ENCODE assay signal across 12 cellular contexts in the genomic region with DNA sequence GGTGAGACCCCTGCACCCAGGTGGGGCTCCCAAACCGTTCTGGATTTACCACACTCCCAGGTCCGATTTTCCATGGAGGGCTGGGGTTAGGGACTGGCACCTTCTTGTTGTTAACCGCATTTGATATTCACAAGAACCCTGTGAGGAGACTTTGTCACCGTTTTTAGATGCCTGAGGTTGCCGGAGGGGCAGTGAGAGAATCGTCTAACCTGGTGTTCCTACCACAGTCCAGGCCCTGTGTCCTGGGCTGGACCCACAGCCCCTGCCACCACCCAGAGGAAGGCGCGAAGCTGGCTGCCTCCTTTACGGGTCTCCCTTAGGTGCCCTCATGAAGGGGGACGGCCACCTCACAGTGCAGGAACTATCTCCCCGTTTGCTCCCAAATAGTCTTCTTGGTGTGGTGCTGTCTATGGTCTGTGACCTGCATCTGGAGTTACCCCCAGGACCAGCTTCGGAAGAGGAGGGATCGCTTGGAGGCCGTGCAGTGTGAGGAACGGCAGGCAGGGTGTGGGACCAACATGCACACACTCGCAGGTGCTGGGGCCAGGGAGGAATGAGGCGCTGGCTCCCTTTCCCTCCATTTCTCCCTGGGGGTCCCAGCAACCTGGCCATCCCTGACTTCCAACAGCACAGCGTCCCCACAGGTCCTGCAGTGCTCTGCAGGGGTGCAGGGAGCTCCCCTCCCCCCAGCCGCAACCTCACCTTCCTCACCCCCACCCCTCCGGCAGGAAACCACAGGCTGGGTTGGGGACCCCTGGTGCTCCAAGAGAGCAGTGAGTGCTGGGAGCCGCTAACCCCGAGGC. TPM values are rescaled to one million over a fixed set of nuclear protein-coding genes. Genes with fewer than 3 reads are reported as not detected.
DNase-seq lines count a peak whose midpoint lies in the region; ATAC-seq and TF ChIP-seq lines count a peak whose summit lies in the region.
"Had no signal": no experiment of that assay in that cellular context is flagged by ENCODE, and none has a peak within 500 bp of the region (broad histone marks: within the 10 kb centered on the region; RNA-seq: fewer than 3 reads in every experiment).

No MANE protein-coding gene starts in this region.

- H3K27ac ChIP-seq in VCaP: peak overlapping the region; percentile 100
- H3K27ac ChIP-seq: neutrophil, tibial artery had no signal

- no peaks in the 10 kb centered on the region for H3K36me3 Mint-ChIP-seq in activated T-cell treated with anti-CD3 and anti-CD28 coated beads, Interleukin-2, amount 50 U/mL, for 4 hours (ENCODE audit: insufficient read depth)

- ATAC-seq in activated T-cell treated with anti-CD3 and anti-CD28 coated beads, Interleukin-2, amount 50 U/mL, for 4 hours: no peak
- no peak for ATAC-seq in stimulated activated naive CD8-positive, alpha-beta T cell treated with anti-CD3 and anti-CD28 coated beads, Interleukin-15, amount 100 ng/mL, for 72 hours
- ATAC-seq in GM21576 (IDR thresholded peaks at IDR 0.05; ENCODE audit: unreplicated experiment): no peak

- no peaks in the 10 kb centered on the region for H3K9me3 Mint-ChIP-seq in activated T-cell treated with anti-CD3 and anti-CD28 coated beads, Interleukin-2, amount 50 U/mL, for 4 hours
- no peaks in the 10 kb centered on the region for H3K9me3 Mint-ChIP-seq in stimulated activated naive CD8-positive, alpha-beta T cell treated with anti-CD3 and anti-CD28 coated beads, Interleukin-15, amount 100 ng/mL, for 72 hours
- H3K9me3 Mint-ChIP-seq: activated naive CD4-positive, alpha-beta T cell treated with anti-CD3 and anti-CD28 coated beads for 36 hours had no signal

- H3K27me3 Mint-ChIP-seq in activated T-cell treated with anti-CD3 and anti-CD28 coated beads, Interleukin-2, amount 50 U/mL, for 4 hours (ENCODE audit: low read depth): peaks cover 83% of the 10 kb centered on the region
- peaks cover 100% of the 10 kb centered on the region for H3K27me3 Mint-ChIP-seq in stimulated activated naive CD8-positive, alpha-beta T cell treated with anti-CD3 and anti-CD28 coated beads, Interleukin-15, amount 100 ng/mL, for 72 hours

- DNase-seq in activated T-cell treated with anti-CD3 and anti-CD28 coated beads, Interleukin-2, amount 50 U/mL, for 4 hours: no peak
- DNase-seq in activated T-cell treated with anti-CD3 and anti-CD28 coated beads for 4 hours (no peak), glomerular visceral epithelial cell (ENCODE audit: extremely low spot score) (peak; percentile 64), HCEC 1CT (no peak), NCI-H1436 (lab: John Stamatoyannopoulos, UW) (no peak)
- peak in 1 of 2 donors; percentile 5 for DNase-seq in stimulated activated naive CD8-positive, alpha-beta T cell treated with anti-CD3 and anti-CD28 coated beads, Interleukin-15, amount 100 ng/mL, for 72 hours
- DNase-seq: activated naive CD4-positive, alpha-beta T cell treated with anti-CD3 and anti-CD28 coated beads for 36 hours; NCI-H2029 treated with DMSO at 0.1 percent for 48 hours; tibial artery had no signal

- TF ChIP-seq CTCF in VCaP (conservative IDR thresholded peaks at IDR 0.05): peak; percentile 94

- H3K4me1 Mint-ChIP-seq in activated T-cell treated with anti-CD3 and anti-CD28 coated beads, Interleukin-2, amount 50 U/mL, for 4 hours (ENCODE audit: low read depth): peaks cover 48% of the 10 kb centered on the region
- H3K4me1 Mint-ChIP-seq in stimulated activated naive CD8-positive, alpha-beta T cell treated with anti-CD3 and anti-CD28 coated beads, Interleukin-15, amount 100 ng/mL, for 72 hours: peaks cover 82% of the 10 kb centered on the region

- peak overlapping the region; percentile 24 for H3K4me3 Mint-ChIP-seq in activated T-cell treated with anti-CD3 and anti-CD28 coated beads, Interleukin-2, amount 50 U/mL, for 4 hours
- peak overlapping the region; percentile 55 to 73 for H3K4me3 Mint-ChIP-seq in stimulated activated naive CD8-positive, alpha-beta T cell treated with anti-CD3 and anti-CD28 coated beads, Interleukin-15, amount 100 ng/mL, for 72 hours

- H3K27ac Mint-ChIP-seq in stimulated activated naive CD8-positive, alpha-beta T cell treated with anti-CD3 and anti-CD28 coated beads, Interleukin-15, amount 100 ng/mL, for 72 hours: peak overlapping the region in 1 of 2 donors; percentile 68
- H3K27ac Mint-ChIP-seq: activated naive CD4-positive, alpha-beta T cell treated with anti-CD3 and anti-CD28 coated beads for 36 hours had no signal

RNA-seq across cellular contexts. Expression of a gene that starts 7.0 kb away (rescaled TPM):
- under 1 TPM in 2 of 3 donors, not detected in 1; 0.18 to 0.24 TPM for total RNA-seq in activated T-cell treated with anti-CD3 and anti-CD28 coated beads, Interleukin-2, amount 50 U/mL, for 4 hours
